In genomic region chr10:58268946-58269831, GRCh38 we compare ENCODE assay signal across 1 cellular context.
A peak's percentile ranks its signal among the peaks of the same experiment; 100 is the strongest.
TF ChIP-seq lines count a peak whose summit lies in the region.

CISD1 (plus strand) TSS chr10:58269162; CDS start chr10:58269274, 112 bp downstream.

TF ChIP-seq in WTC11, 78 proteins besides CTCF, POLR2A, EP300 and RAD21 (continued from another document):
- peak; percentile 93 for TF ChIP-seq E2F5 (CRISPR knock-in tag; IDR thresholded peaks at IDR 0.05)
- TF ChIP-seq SP1 (CRISPR knock-in tag; conservative IDR thresholded peaks at IDR 0.05), result peak; percentile 90
- peak; percentile 85 for TF ChIP-seq GABPB1 (CRISPR knock-in tag; IDR thresholded peaks at IDR 0.05)
- peak; percentile 49; the same call in 1 of the 2 replicates for TF ChIP-seq IRF2 (CRISPR knock-in tag; IDR thresholded peaks at IDR 0.05; ENCODE audit: borderline replicate concordance, low read depth)
- peak; percentile 77 for TF ChIP-seq ATF3 (CRISPR knock-in tag; conservative IDR thresholded peaks at IDR 0.05)
- peak; percentile 96 for TF ChIP-seq PREB (CRISPR knock-in tag; IDR thresholded peaks at IDR 0.05; ENCODE audit: borderline replicate concordance)
- no peak for TF ChIP-seq ZNF396 (CRISPR knock-in tag; IDR thresholded peaks at IDR 0.05; ENCODE audit: borderline replicate concordance)
- TF ChIP-seq TEAD4 (CRISPR knock-in tag; IDR thresholded peaks at IDR 0.05), result peak; percentile 83; the same call in 1 of the 2 replicates
- peak; percentile 91 for TF ChIP-seq ZBTB43 (CRISPR knock-in tag; IDR thresholded peaks at IDR 0.05)
- peak; percentile 94 for TF ChIP-seq FOXK1 (CRISPR knock-in tag; IDR thresholded peaks at IDR 0.05)
- TF ChIP-seq ZNF263 (CRISPR knock-in tag; IDR thresholded peaks at IDR 0.05; ENCODE audit: low read depth), result peak; percentile 64
- TF ChIP-seq FOXP4 (CRISPR knock-in tag; IDR thresholded peaks at IDR 0.05), result peak; percentile 97
- no peak for TF ChIP-seq ERG (CRISPR knock-in tag; IDR thresholded peaks at IDR 0.05)
- TF ChIP-seq USF2 (CRISPR knock-in tag; IDR thresholded peaks at IDR 0.05), result peak; percentile 74
- TF ChIP-seq ATF2 (CRISPR knock-in tag; IDR thresholded peaks at IDR 0.05; ENCODE audit: borderline replicate concordance, low read depth), result peak; percentile 86; the same call in 1 of the 2 replicates
- TF ChIP-seq ZNF416 (CRISPR knock-in tag; IDR thresholded peaks at IDR 0.05), result no peak; the same call in 1 of the 2 replicates
- TF ChIP-seq TCF7 (CRISPR knock-in tag; IDR thresholded peaks at IDR 0.05; ENCODE audit: low read depth), result peak; percentile 91; the same call in 1 of the 2 replicates
- no peak for TF ChIP-seq CDX4 (CRISPR knock-in tag; IDR thresholded peaks at IDR 0.05; ENCODE audit: borderline replicate concordance)
- no peak for TF ChIP-seq ZMAT4 (CRISPR knock-in tag; IDR thresholded peaks at IDR 0.05)
- TF ChIP-seq ZNF317 (CRISPR knock-in tag; IDR thresholded peaks at IDR 0.05; ENCODE audit: borderline replicate concordance, low read depth), result peak; percentile 61; the same call in 1 of the 2 replicates
- TF ChIP-seq TEAD1 (CRISPR knock-in tag; IDR thresholded peaks at IDR 0.05), result peak; percentile 97
- TF ChIP-seq ARID4B (CRISPR knock-in tag; IDR thresholded peaks at IDR 0.05; ENCODE audit: borderline replicate concordance), result peak; percentile 97
- no peak for TF ChIP-seq GRHL2 (CRISPR knock-in tag; IDR thresholded peaks at IDR 0.05; ENCODE audit: insufficient replicate concordance, severe bottlenecking)
- TF ChIP-seq EMX1 (CRISPR knock-in tag; IDR thresholded peaks at IDR 0.05), result no peak
- TF ChIP-seq ZBTB21 (CRISPR knock-in tag; IDR thresholded peaks at IDR 0.05; ENCODE audit: borderline replicate concordance), result no peak
- TF ChIP-seq ATF1 (CRISPR knock-in tag; IDR thresholded peaks at IDR 0.05), result peak; percentile 94
- no peak for TF ChIP-seq NR1H2 (CRISPR knock-in tag; IDR thresholded peaks at IDR 0.05)
- TF ChIP-seq USF1 (CRISPR knock-in tag; IDR thresholded peaks at IDR 0.05), result peak; percentile 85
- peak; percentile 89 for TF ChIP-seq HMGXB4 (CRISPR knock-in tag; IDR thresholded peaks at IDR 0.05)
